In genomic region chr14:106417224-106418049, GRCh38 we compare ENCODE assay signal across 8 cellular contexts.
A peak's percentile ranks its signal among the peaks of the same experiment; 100 is the strongest.
DNase-seq lines count a peak whose midpoint lies in the region; ATAC-seq and TF ChIP-seq lines count a peak whose summit lies in the region.

No MANE protein-coding gene starts in this region.

- no peaks in the 10 kb centered on the region for H3K4me1 ChIP-seq in MM.1S (ENCODE audit: low read length)

- no peaks in the 10 kb centered on the region for H3K36me3 Mint-ChIP-seq in activated CD8-positive, alpha-beta T cell treated with anti-CD3 and anti-CD28 coated beads for 36 hours (ENCODE audit: low read depth)

- no peak overlapping the region for H3K4me2 ChIP-seq in MM.1S (ENCODE audit: low read depth, low read length)

- no peaks in the 10 kb centered on the region for H3K9me3 Mint-ChIP-seq in activated CD8-positive, alpha-beta T cell treated with anti-CD3 and anti-CD28 coated beads for 36 hours

- H3K4me3 Mint-ChIP-seq in activated CD8-positive, alpha-beta T cell treated with anti-CD3 and anti-CD28 coated beads for 36 hours, result no peak overlapping the region

- peak; percentile 89 for ATAC-seq in GM21737 (IDR thresholded peaks at IDR 0.05; ENCODE audit: unreplicated experiment)
- ATAC-seq in activated CD8-positive, alpha-beta T cell treated with anti-CD3 and anti-CD28 coated beads for 36 hours, result peak; percentile 97

- H3K27ac Mint-ChIP-seq in activated CD8-positive, alpha-beta T cell treated with anti-CD3 and anti-CD28 coated beads for 36 hours, result no peak overlapping the region

- H3K27me3 Mint-ChIP-seq in activated CD8-positive, alpha-beta T cell treated with anti-CD3 and anti-CD28 coated beads for 36 hours, result peaks cover 2% of the 10 kb centered on the region

- H3K79me2 ChIP-seq in MM.1S (ENCODE audit: low read length), result no peaks in the 10 kb centered on the region

- H3F3A ChIP-seq in MM.1S (ENCODE audit: insufficient read depth, low read length), result no peaks in the 10 kb centered on the region

- no peak overlapping the region for H3K4me3 ChIP-seq in GM12864 (ENCODE audit: low read depth, low read length)
- H3K4me3 ChIP-seq in MM.1S (ENCODE audit: low read length), result no peak overlapping the region

- H4K20me1 ChIP-seq in MM.1S (ENCODE audit: insufficient read depth, low read length), result no peaks in the 10 kb centered on the region

- H3K27ac ChIP-seq in MM.1S (ENCODE audit: low read length), result no peak overlapping the region

- POLR2A ChIA-PET in activated CD8-positive, alpha-beta T cell treated with anti-CD3 and anti-CD28 coated beads for 36 hours (lab: Charles Lee), result interaction anchor here (0.7 to 1.5 kb wide), 3 partner anchors 9 to 102 kb away, joined by 3 read pairs; no protein-coding TSS in a partner anchor

- H2AFZ ChIP-seq in MM.1S (ENCODE audit: low read length), result no peak overlapping the region

- DNase-seq in GM12864 (ENCODE audit: low read depth) (peak; percentile 90), MM.1S (peak; percentile 90), erythroblast (lab: John Stamatoyannopoulos, UW) (peak; percentile 90 to 92), AG20443 (ENCODE audit: low spot score) (no peak), COLO829 (ENCODE audit: low spot score) (no peak)
- DNase-seq in activated CD8-positive, alpha-beta T cell treated with anti-CD3 and anti-CD28 coated beads for 36 hours, result peak; percentile 100
- DNase-seq in stimulated activated CD4-positive, alpha-beta T cell treated with anti-CD3 and anti-CD28 coated beads, Interleukin-12 subunit alpha, Interleukin-12 subunit beta, amount 100 ng/mL, for 48 hours (ENCODE audit: low read depth in 2 of 3, low spot score in 1 of 3), result peak; percentile 96 to 100 (median 99)

- H3K9me3 ChIP-seq in MM.1S (replicated peaks; ENCODE audit: insufficient read depth, low read length), result no peaks in the 10 kb centered on the region

- intact Hi-C loops in activated CD8-positive, alpha-beta T cell treated with anti-CD3 and anti-CD28 coated beads for 36 hours (cut with micrococcal nuclease), result no loop called here

- H3K36me3 ChIP-seq in MM.1S (replicated peaks; ENCODE audit: insufficient read depth, low read length), result no peaks in the 10 kb centered on the region

- CTCF ChIA-PET in activated CD8-positive, alpha-beta T cell treated with anti-CD3 and anti-CD28 coated beads for 36 hours (lab: Charles Lee), result interaction anchor here (0.6 to 8.9 kb wide), 84 partner anchors 9 to 607 kb away, joined by 3 to 270 read pairs (median 5); no protein-coding TSS in a partner anchor

- no peak for TF ChIP-seq POLR2A in erythroblast (IDR thresholded peaks at IDR 0.05; ENCODE audit: low read length)

- no peak overlapping the region for H3K9ac ChIP-seq in MM.1S (ENCODE audit: low read length)

- H3K9me2 ChIP-seq in MM.1S (replicated peaks; ENCODE audit: insufficient read depth, low read length), result no peaks in the 10 kb centered on the region

- no peaks in the 10 kb centered on the region for H3K27me3 ChIP-seq in MM.1S (replicated peaks; ENCODE audit: insufficient read depth, low read length)

- peak; percentile 100 for TF ChIP-seq CTCF in GM12864 (IDR thresholded peaks at IDR 0.05; ENCODE audit: low read depth, low read length, missing control alignments)
- peak; percentile 100 for TF ChIP-seq CTCF in MM.1S (IDR thresholded peaks at IDR 0.05; ENCODE audit: low read length)
- TF ChIP-seq CTCF in activated CD8-positive, alpha-beta T cell treated with anti-CD3 and anti-CD28 coated beads for 36 hours (IDR thresholded peaks at IDR 0.05), result peak; percentile 100

- H3K4me1 Mint-ChIP-seq in activated CD8-positive, alpha-beta T cell treated with anti-CD3 and anti-CD28 coated beads for 36 hours (ENCODE audit: low read depth), result no peaks in the 10 kb centered on the region

Comparison
In these comparisons a context has a peak if more than half of its experiments do, and no peak if none do; other contexts are left out.
1. DNase-seq: peak in GM12864 (single experiment), MM.1S (single experiment), activated CD8-positive, alpha-beta T cell treated with anti-CD3 and anti-CD28 coated beads for 36 hours (single experiment), erythroblast (2 of 2) and stimulated activated CD4-positive, alpha-beta T cell treated with anti-CD3 and anti-CD28 coated beads, Interleukin-12 subunit alpha, Interleukin-12 subunit beta, amount 100 ng/mL, for 48 hours (3 of 3); none in AG20443 (single experiment) and COLO829 (single experiment).
2. Peak in every context shown above with its lines, with median percentiles within 50 percentile points of each other: CTCF ChIP-seq.